In genomic region chr17:42899981-42900380, GRCh38 we compare ENCODE assay signal across 7 cellular contexts. TPM values are rescaled to one million over a fixed set of nuclear protein-coding genes. Genes with fewer than 3 reads are reported as not detected.
"Had no signal": no experiment of that assay in that cellular context is flagged by ENCODE, and none has a peak within 500 bp of the region (broad histone marks: within the 10 kb centered on the region; RNA-seq: fewer than 3 reads in every experiment).

No MANE protein-coding gene starts in this region.

RNA-seq across cellular contexts. Expression of gene G6PC1, which starts 0.6 kb away (rescaled TPM):
- total RNA-seq: GM23338, H1, H9, HFFc6, HT1080, IMR-90, K562 had no signal
- polyA plus RNA-seq: GM23338, IMR-90, K562 had no signal

RNA-seq across cellular contexts. Expression of gene AOC3, which starts 49.0 kb away (rescaled TPM):
- total RNA-seq: IMR-90 had no signal
